ENCODE assay signal across 9 cellular contexts in genomic region chr7:50339990-50340500, GRCh38. TPM values are rescaled to one million over a fixed set of nuclear protein-coding genes. Genes with fewer than 3 reads are reported as not detected.
DNase-seq lines count a peak whose midpoint lies in the region; ATAC-seq and TF ChIP-seq lines count a peak whose summit lies in the region.
"Had no signal": no experiment of that assay in that cellular context is flagged by ENCODE, and none has a peak within 500 bp of the region (broad histone marks: within the 10 kb centered on the region; RNA-seq: fewer than 3 reads in every experiment).

No MANE protein-coding gene starts in this region.

- H3K27me3 Mint-ChIP-seq in activated CD8-positive, alpha-beta memory T cell treated with anti-CD3 and anti-CD28 coated beads, Interleukin-2, amount 10 ng/mL, durations not matched to agents 7 days and 5 days, result no peaks in the 10 kb centered on the region
- H3K27me3 Mint-ChIP-seq in activated naive CD4-positive, alpha-beta T cell treated with anti-CD3 and anti-CD28 coated beads for 36 hours (ENCODE audit: low read depth), result no peaks in the 10 kb centered on the region

- H3K4me1 ChIP-seq in thymus (ENCODE audit: control insufficient read depth, insufficient read depth, low read length), result peaks cover 64% of the 10 kb centered on the region

- no peak overlapping the region for H3K4me3 Mint-ChIP-seq in activated CD8-positive, alpha-beta memory T cell treated with anti-CD3 and anti-CD28 coated beads, Interleukin-2, amount 10 ng/mL, durations not matched to agents 7 days and 5 days
- peak overlapping the region; percentile 52 for H3K4me3 Mint-ChIP-seq in activated naive CD4-positive, alpha-beta T cell treated with anti-CD3 and anti-CD28 coated beads for 36 hours
- H3K4me3 Mint-ChIP-seq: mesothelial cell of epicardium had no signal

- peak overlapping the region; percentile 22 for H3K4me3 ChIP-seq in NB4 (ENCODE audit: low read depth, low read length)
- H3K4me3 ChIP-seq in thymus (ENCODE audit: low read length), result peak overlapping the region; percentile 20

- H3K36me3 Mint-ChIP-seq in activated CD8-positive, alpha-beta memory T cell treated with anti-CD3 and anti-CD28 coated beads, Interleukin-2, amount 10 ng/mL, durations not matched to agents 7 days and 5 days, result peaks cover 67% of the 10 kb centered on the region
- peaks cover 67% of the 10 kb centered on the region for H3K36me3 Mint-ChIP-seq in activated naive CD4-positive, alpha-beta T cell treated with anti-CD3 and anti-CD28 coated beads for 36 hours (ENCODE audit: low read depth)
- H3K36me3 Mint-ChIP-seq: mesothelial cell of epicardium had no signal

- H3K9me3 ChIP-seq in thymus (ENCODE audit: control insufficient read depth), result no peaks in the 10 kb centered on the region

- peaks cover 15% of the 10 kb centered on the region for H3K36me3 ChIP-seq in thymus (ENCODE audit: control insufficient read depth, insufficient read depth)

- CTCF ChIA-PET in activated CD8-positive, alpha-beta memory T cell treated with anti-CD3 and anti-CD28 coated beads, Interleukin-2, amount 10 ng/mL, durations not matched to agents 7 days and 5 days (lab: Charles Lee), result interaction anchor here (1.1 to 7.7 kb wide), 8 partner anchors 8 to 134 kb away, joined by 3 to 57 read pairs (median 28); no protein-coding TSS in a partner anchor
- CTCF ChIA-PET in activated naive CD4-positive, alpha-beta T cell treated with anti-CD3 and anti-CD28 coated beads for 36 hours (lab: Charles Lee), result interaction anchor here (0.6 to 18.9 kb wide), 9 partner anchors 8 to 795 kb away, joined by 3 to 264 read pairs (median 5); no protein-coding TSS in a partner anchor

- H3K9me3 Mint-ChIP-seq in activated CD8-positive, alpha-beta memory T cell treated with anti-CD3 and anti-CD28 coated beads, Interleukin-2, amount 10 ng/mL, durations not matched to agents 7 days and 5 days (ENCODE audit: low read depth), result no peaks in the 10 kb centered on the region
- H3K9me3 Mint-ChIP-seq in activated naive CD4-positive, alpha-beta T cell treated with anti-CD3 and anti-CD28 coated beads for 36 hours, result peaks cover 3% of the 10 kb centered on the region
- H3K9me3 Mint-ChIP-seq: mesothelial cell of epicardium had no signal

- TF ChIP-seq CTCF in NB4 (IDR thresholded peaks at IDR 0.05; ENCODE audit: low read depth, low read length), result no peak

- ATAC-seq in activated CD8-positive, alpha-beta memory T cell treated with anti-CD3 and anti-CD28 coated beads, Interleukin-2, amount 10 ng/mL, durations not matched to agents 7 days and 5 days, result peak; percentile 48
- ATAC-seq in GM21390 (IDR thresholded peaks at IDR 0.05; ENCODE audit: unreplicated experiment) (no peak), HG02623 (IDR thresholded peaks at IDR 0.05; ENCODE audit: unreplicated experiment) (no peak)

- peak overlapping the region; percentile 96 for H3K27ac ChIP-seq in thymus (ENCODE audit: low read depth)

- no peak overlapping the region for H3K27ac Mint-ChIP-seq in activated CD8-positive, alpha-beta memory T cell treated with anti-CD3 and anti-CD28 coated beads, Interleukin-2, amount 10 ng/mL, durations not matched to agents 7 days and 5 days
- no peak overlapping the region for H3K27ac Mint-ChIP-seq in activated naive CD4-positive, alpha-beta T cell treated with anti-CD3 and anti-CD28 coated beads for 36 hours
- H3K27ac Mint-ChIP-seq: mesothelial cell of epicardium had no signal

- DNase-seq in activated CD8-positive, alpha-beta memory T cell treated with anti-CD3 and anti-CD28 coated beads, Interleukin-2, amount 10 ng/mL, durations not matched to agents 7 days and 5 days, result peak; percentile 86
- no peak for DNase-seq in activated CD8-positive, alpha-beta memory T cell treated with anti-CD3 and anti-CD28 coated beads for 24 hours
- DNase-seq in NB4 (ENCODE audit: low read depth) (peak; percentile 91), NCI-H1092 (lab: John Stamatoyannopoulos, UW) (no peak)
- peak; percentile 72 for DNase-seq in activated naive CD4-positive, alpha-beta T cell treated with anti-CD3 and anti-CD28 coated beads for 36 hours

- H3K4me1 Mint-ChIP-seq in activated CD8-positive, alpha-beta memory T cell treated with anti-CD3 and anti-CD28 coated beads, Interleukin-2, amount 10 ng/mL, durations not matched to agents 7 days and 5 days, result peaks cover 50% of the 10 kb centered on the region
- peaks cover 38% of the 10 kb centered on the region for H3K4me1 Mint-ChIP-seq in activated naive CD4-positive, alpha-beta T cell treated with anti-CD3 and anti-CD28 coated beads for 36 hours (ENCODE audit: low read depth)
- H3K4me1 Mint-ChIP-seq: mesothelial cell of epicardium had no signal

- no peaks in the 10 kb centered on the region for H3K27me3 ChIP-seq in thymus (ENCODE audit: control insufficient read depth, insufficient read depth)

- TF ChIP-seq POLR2A in NB4 (IDR thresholded peaks at IDR 0.05; ENCODE audit: extremely low read depth, insufficient read length), result no peak

- 15% methylated on average over 7 of the region's 7 CpGs for WGBS in thymus

- intact Hi-C loops in activated naive CD4-positive, alpha-beta T cell treated with anti-CD3 and anti-CD28 coated beads for 36 hours (cut with micrococcal nuclease), result no loop called here

RNA-seq across cellular contexts. Expression of gene IKZF1, which starts 35.5 kb away (rescaled TPM):
- total RNA-seq in activated CD8-positive, alpha-beta memory T cell treated with anti-CD3 and anti-CD28 coated beads, Interleukin-2, amount 10 ng/mL, durations not matched to agents 7 days and 5 days, result 100 to 1,000 TPM; 348 to 374 TPM
- total RNA-seq in activated naive CD4-positive, alpha-beta T cell treated with anti-CD3 and anti-CD28 coated beads for 36 hours, result 100 to 1,000 TPM; 213 to 226 TPM
- polyA plus RNA-seq in thymus, result 99.0 TPM

Comparison
In these comparisons a context has a peak if more than half of its experiments do, and no peak if none do; other contexts are left out.
1. DNase-seq: peak in activated CD8-positive, alpha-beta memory T cell treated with anti-CD3 and anti-CD28 coated beads, Interleukin-2, amount 10 ng/mL, durations not matched to agents 7 days and 5 days (single experiment), NB4 (single experiment) and activated naive CD4-positive, alpha-beta T cell treated with anti-CD3 and anti-CD28 coated beads for 36 hours (single experiment); none in activated CD8-positive, alpha-beta memory T cell treated with anti-CD3 and anti-CD28 coated beads for 24 hours (single experiment) and NCI-H1092 (single experiment).